In genomic region chr3:96510334-96510733, GRCh38 we compare ENCODE assay signal across 27 cellular contexts.
A peak's percentile ranks its signal among the peaks of the same experiment; 100 is the strongest.
DNase-seq lines count a peak whose midpoint lies in the region; ATAC-seq, FAIRE-seq and TF ChIP-seq lines count a peak whose summit lies in the region.
"Had no signal": no experiment of that assay in that cellular context is flagged by ENCODE, and none has a peak within 500 bp of the region (broad histone marks: within the 10 kb centered on the region; RNA-seq: fewer than 3 reads in every experiment).

No MANE protein-coding gene starts in this region.

- H3K36me3 ChIP-seq in GM12878 (ENCODE audit: control insufficient read depth in 2 of 2, insufficient read depth in 2 of 2, low read length in 1 of 2), result no peaks in the 10 kb centered on the region
- H3K36me3 ChIP-seq: BE2C, BLaER1 had no signal

- no peak for TF ChIP-seq RAD21 in GM12878 (IDR thresholded peaks at IDR 0.05; ENCODE audit: insufficient read depth, low read depth, low read length)

- no peaks in the 10 kb centered on the region for H3K27me3 ChIP-seq in GM12878 (replicated peaks in 1 of 2; ENCODE audit: control insufficient read depth in 2 of 2, insufficient read depth in 2 of 2, low read length in 1 of 2)
- H3K27me3 ChIP-seq: BE2C, BLaER1 had no signal

- BruUV-seq in GM12878 (replicated peaks; lab: Mats Ljungman, UMichigan), result no TSS peak

- H4K20me1 ChIP-seq in GM12878 (ENCODE audit: control insufficient read depth, insufficient read depth), result no peaks in the 10 kb centered on the region
- H4K20me1 ChIP-seq: BLaER1 had no signal

- no peaks in the 10 kb centered on the region for H3K9me3 ChIP-seq in GM12878 (replicated peaks; ENCODE audit: control insufficient read depth, insufficient read depth, low read length)
- H3K9me3 ChIP-seq: BE2C, BLaER1 had no signal

- ATAC-seq in GM12878, result peak; percentile 50; the same call in 2 of the 3 replicates
- ATAC-seq in Right ventricle myocardium superior (ENCODE audit: poor library complexity), result no peak
- ATAC-seq in GM18907 (IDR thresholded peaks at IDR 0.05; ENCODE audit: unreplicated experiment), result no peak
- ATAC-seq in GM18520 (IDR thresholded peaks at IDR 0.05; ENCODE audit: unreplicated experiment), result no peak

- CTCF ChIA-PET in GM12878 (lab: Yijun Ruan, JAX), result no interaction called here

- in situ Hi-C loops in GM12878 (cut with MboI), result no loop called here

- no peak for TF ChIP-seq EP300 in GM12878 (IDR thresholded peaks at IDR 0.05; ENCODE audit: borderline replicate concordance in 1 of 2, control insufficient read depth in 1 of 2, low read depth in 2 of 2, low read length in 2 of 2)

- H3K27ac ChIP-seq in GM12878 (ENCODE audit: control insufficient read depth, insufficient read depth), result no peak overlapping the region
- H3K27ac ChIP-seq: 22Rv1, BLaER1 had no signal

- no peak for FAIRE-seq in GM12878 (lab: Jason Lieb, UNC)
- FAIRE-seq: A204.1, GM12892, GM18507 had no signal

- no peaks in the 10 kb centered on the region for H3K4me1 ChIP-seq in GM12878 (ENCODE audit: control insufficient read depth, insufficient read depth, low read length)
- H3K4me1 ChIP-seq: BE2C, BLaER1 had no signal

- H3K4me3 ChIP-seq in GM12878, result no peak overlapping the region
- H3K4me3 ChIP-seq: BLaER1 had no signal

- RAD21 ChIA-PET in GM12878 (lab: Charles Lee; ENCODE audit: unreplicated experiment), result no interaction called here

- H3K79me2 ChIP-seq in GM12878 (ENCODE audit: control insufficient read depth, insufficient read depth, low read length), result no peaks in the 10 kb centered on the region

- intact Hi-C loops in GM12878 (cut with micrococcal nuclease; ENCODE audit: unreplicated experiment), result no loop called here
- intact Hi-C loops in Right ventricle myocardium superior (cut with DNase I), result no loop called here

- DNase-seq in A172 (ENCODE audit: low spot score) (peak; percentile 3), NCI-H226 (peak; percentile 10), RPMI7951 (ENCODE audit: low read depth) (peak; percentile 6), GM12878 (ENCODE audit: low read depth, low spot score) (no peak), Right ventricle myocardium superior (no peak), GF-D8 (lab: John Stamatoyannopoulos, UW) (no peak)
- DNase-seq: ACHN; BE2C; C1 segment of cervical spinal cord; CD4-positive, alpha-beta memory T cell; CD4-positive, CD25-positive, alpha-beta regulatory T cell; CD8-positive, alpha-beta memory T cell; COR-L47; DMS 273 treated with DMSO at 0.1 percent for 48 hours; DMS153; DMS53; DMS79; DND-41; EL; GDM1 had no signal

- H2AFZ ChIP-seq in GM12878 (ENCODE audit: control insufficient read depth, low read depth, low read length), result no peak overlapping the region

- no peak for TF ChIP-seq CTCF in GM12878 (IDR thresholded peaks at IDR 0.05 in 2 of 3, conservative IDR thresholded peaks at IDR 0.05 in 1 of 3; ENCODE audit: control insufficient read depth in 2 of 3, extremely low read depth in 1 of 3, insufficient read depth in 1 of 3, low read depth in 3 of 3, low read length in 3 of 3)

- SMC1A ChIA-PET in GM12878 (lab: Charles Lee; ENCODE audit: uncharacterized antibody, unreplicated experiment), result no interaction called here

- 29% methylated on average over 7 of the region's 7 CpGs for WGBS in GM12878 (ENCODE audit: insufficient coverage, insufficient replicate concordance, low lambda C conversion rate, missing lambda C conversion rate)

- no peak overlapping the region for H3K9ac ChIP-seq in GM12878 (ENCODE audit: control insufficient read depth, insufficient read depth, low read length)
- H3K9ac ChIP-seq: BLaER1 had no signal

- H3K4me2 ChIP-seq in GM12878 (ENCODE audit: control insufficient read depth, insufficient read depth), result no peak overlapping the region
- H3K4me2 ChIP-seq: BLaER1 had no signal

- POLR2A ChIA-PET in GM12878 (lab: Charles Lee), result no interaction called here

- no peak for TF ChIP-seq POLR2A in GM12878 (IDR thresholded peaks at IDR 0.05; ENCODE audit: low read depth, low read length)

TF ChIP-seq in GM12878, 131 proteins besides CTCF, POLR2A, EP300 and RAD21 (continues in another document):
- no peak for TF ChIP-seq PAX8 (IDR thresholded peaks at IDR 0.05)
- TF ChIP-seq MLLT1 (IDR thresholded peaks at IDR 0.05), result no peak
- TF ChIP-seq PRDM15 (CRISPR knock-in tag; IDR thresholded peaks at IDR 0.05), result no peak
- TF ChIP-seq ZBTB11 (CRISPR knock-in tag; IDR thresholded peaks at IDR 0.05), result no peak

Comparison
In these comparisons a context has a peak if more than half of its experiments do, and no peak if none do; other contexts are left out.
1. DNase-seq: peak in A172 (single experiment), NCI-H226 (single experiment) and RPMI7951 (single experiment); none in GM12878 (single experiment), Right ventricle myocardium superior (single experiment) and GF-D8 (single experiment).